ENCODE assay signal across 18 cellular contexts in genomic region chr16:86483-86952, GRCh38. TPM values are rescaled to one million over a fixed set of nuclear protein-coding genes. Genes with fewer than 3 reads are reported as not detected.
DNase-seq lines count a peak whose midpoint lies in the region; ATAC-seq, FAIRE-seq and TF ChIP-seq lines count a peak whose summit lies in the region.
"Had no signal": no experiment of that assay in that cellular context is flagged by ENCODE, and none has a peak within 500 bp of the region (broad histone marks: within the 10 kb centered on the region; RNA-seq: fewer than 3 reads in every experiment).

No MANE protein-coding gene starts in this region.

- no peak overlapping the region for H3K4me3 Mint-ChIP-seq in activated T-helper 17 cell treated with anti-CD3 and anti-CD28 coated beads, Interleukin-2, amount 50 U/mL, for 72 hours
- H3K4me3 Mint-ChIP-seq in activated T-helper 1 cell treated with anti-CD3 and anti-CD28 coated beads, Interleukin-12 subunit alpha, Interleukin-12 subunit beta, Interleukin-2, Interleukin-4 antibody, amounts not matched to agents 30 ng/mL and 10 ng/mL and 1 ng/mL, durations not matched to agents 14 hours and 24 hours and 36 hours: no peak overlapping the region
- H3K4me3 Mint-ChIP-seq: activated CD8-positive, alpha-beta memory T cell treated with anti-CD3 and anti-CD28 coated beads, Interleukin-2, amount 10 ng/mL, durations not matched to agents 7 days and 5 days had no signal

- peaks cover 52 to 81% (median 75%) of the 10 kb centered on the region in 10 experiments for H3K4me1 ChIP-seq in BLaER1 treated with 17β-estradiol and CSF1 and Interleukin-3, amounts not matched to agents 10 nM and 100 nM
- H3K4me1 ChIP-seq in HepG2 (ENCODE audit: insufficient read depth, low read length): no peaks in the 10 kb centered on the region

- POLR2A ChIA-PET in RWPE1 (lab: Yijun Ruan, JAX; ENCODE audit: low non-redundant PET): interaction anchor here (0.5 kb wide), 1 partner anchor 10 kb away, joined by 3 read pairs; no protein-coding TSS in a partner anchor
- POLR2A ChIA-PET in HepG2 (lab: Yijun Ruan, JAX): no interaction called here

- intact Hi-C loops in HepG2 (cut with micrococcal nuclease; ENCODE audit: unreplicated experiment): no loop called here
- intact Hi-C loops in activated T-helper 1 cell treated with anti-CD3 and anti-CD28 coated beads, Interleukin-12 subunit alpha, Interleukin-12 subunit beta, Interleukin-2, Interleukin-4 antibody, amounts not matched to agents 30 ng/mL and 10 ng/mL and 1 ng/mL, durations not matched to agents 14 hours and 24 hours and 36 hours (cut with micrococcal nuclease): no loop called here

- H3K9ac ChIP-seq in BLaER1 treated with 17β-estradiol and CSF1 and Interleukin-3, amounts not matched to agents 10 nM and 100 nM: peak overlapping the region; percentile 50 to 82 (median 75); a peak in 20 of 22 replicates
- no peak overlapping the region for H3K9ac ChIP-seq in HepG2 (ENCODE audit: insufficient read depth, low read depth, low read length)

- DNase-seq in RWPE1 (ENCODE audit: low spot score): no peak
- no peak for DNase-seq in HepG2 (ENCODE audit: low spot score)
- no peak for DNase-seq in activated T-helper 1 cell treated with anti-CD3 and anti-CD28 coated beads, Interleukin-12 subunit alpha, Interleukin-12 subunit beta, Interleukin-2, Interleukin-4 antibody, amounts not matched to agents 30 ng/mL and 10 ng/mL and 1 ng/mL, durations not matched to agents 14 hours and 24 hours and 36 hours (ENCODE audit: low spot score)
- DNase-seq: activated CD4-positive, CD25-positive, alpha-beta regulatory T cell treated with anti-CD3 and anti-CD28 coated beads, Interleukin-2, amount 50 U/mL, for 72 hours; activated CD8-positive, alpha-beta memory T cell treated with anti-CD3 and anti-CD28 coated beads, Interleukin-2, amount 10 ng/mL, durations not matched to agents 7 days and 5 days; dermis blood vessel endothelial cell; left lung; NCI-H1417; NCI-H2107; NCI-H526; retina; RPMI8226; stimulated activated CD4-positive, alpha-beta T cell treated with anti-CD3 and anti-CD28 coated beads, Interleukin-4, amount 100 ng/mL, for 4 hours had no signal

- peaks cover 61% of the 10 kb centered on the region for H3K36me3 Mint-ChIP-seq in activated T-helper 17 cell treated with anti-CD3 and anti-CD28 coated beads, Interleukin-2, amount 50 U/mL, for 72 hours (ENCODE audit: low read depth)
- peaks cover 17% of the 10 kb centered on the region for H3K36me3 Mint-ChIP-seq in activated T-helper 1 cell treated with anti-CD3 and anti-CD28 coated beads, Interleukin-12 subunit alpha, Interleukin-12 subunit beta, Interleukin-2, Interleukin-4 antibody, amounts not matched to agents 30 ng/mL and 10 ng/mL and 1 ng/mL, durations not matched to agents 14 hours and 24 hours and 36 hours (ENCODE audit: low read depth)

- no peak overlapping the region for H3K27ac Mint-ChIP-seq in activated T-helper 17 cell treated with anti-CD3 and anti-CD28 coated beads, Interleukin-2, amount 50 U/mL, for 72 hours
- H3K27ac Mint-ChIP-seq in activated T-helper 1 cell treated with anti-CD3 and anti-CD28 coated beads, Interleukin-12 subunit alpha, Interleukin-12 subunit beta, Interleukin-2, Interleukin-4 antibody, amounts not matched to agents 30 ng/mL and 10 ng/mL and 1 ng/mL, durations not matched to agents 14 hours and 24 hours and 36 hours: no peak overlapping the region

- peak overlapping the region in 2 of 10 experiments; percentile 24 to 50; a peak in 2 of 20 replicates for H3K4me3 ChIP-seq in BLaER1 treated with 17β-estradiol and CSF1 and Interleukin-3, amounts not matched to agents 10 nM and 100 nM
- H3K4me3 ChIP-seq in HepG2 (replicated peaks in 1 of 3; ENCODE audit: insufficient read depth in 1 of 3, low read depth in 2 of 3, low read length in 3 of 3): no peak overlapping the region
- H3K4me3 ChIP-seq: breast epithelium, left lung had no signal

- peaks cover 64 to 88% (median 75%) of the 10 kb centered on the region in 11 experiments for H3K36me3 ChIP-seq in BLaER1 treated with 17β-estradiol and CSF1 and Interleukin-3, amounts not matched to agents 10 nM and 100 nM
- peaks cover 18 to 29% of the 10 kb centered on the region in 2 experiments; a peak in 4 of 5 replicates for H3K36me3 ChIP-seq in HepG2 (replicated peaks in 1 of 2; ENCODE audit: control insufficient read depth in 1 of 2, insufficient read depth in 2 of 2, low read length in 2 of 2)
- H3K36me3 ChIP-seq: breast epithelium had no signal

- H3K79me2 ChIP-seq in HepG2 (ENCODE audit: insufficient read depth, low read length): no peaks in the 10 kb centered on the region

- ATAC-seq in HepG2 (no peak), esophagus mucosa (no peak)
- no peak for ATAC-seq in activated T-helper 17 cell treated with anti-CD3 and anti-CD28 coated beads, Interleukin-2, amount 50 U/mL, for 72 hours (replicated peaks)
- ATAC-seq: activated CD8-positive, alpha-beta memory T cell treated with anti-CD3 and anti-CD28 coated beads, Interleukin-2, amount 10 ng/mL, durations not matched to agents 7 days and 5 days; left lung had no signal

- peak overlapping the region; percentile 78 to 99 (median 93); a peak in 21 of 22 replicates for H3K4me2 ChIP-seq in BLaER1 treated with 17β-estradiol and CSF1 and Interleukin-3, amounts not matched to agents 10 nM and 100 nM
- H3K4me2 ChIP-seq in HepG2 (ENCODE audit: low read depth, low read length): no peak overlapping the region

- no TSS peak for BruUV-seq in HepG2 (replicated peaks; lab: Mats Ljungman, UMichigan)

- H3K27me3 ChIP-seq in BLaER1 treated with 17β-estradiol and CSF1 and Interleukin-3, amounts not matched to agents 10 nM and 100 nM: no peaks in the 10 kb centered on the region
- H3K27me3 ChIP-seq in HepG2 (ENCODE audit: control insufficient read depth in 1 of 2, insufficient read depth in 2 of 2, low read length in 2 of 2): no peaks in the 10 kb centered on the region
- H3K27me3 ChIP-seq: breast epithelium, left lung had no signal

- WGBS in HepG2 (ENCODE audit: low lambda C conversion rate): 98% methylated on average over 11 of the region's 23 CpGs

- no peak; a peak in 1 of 4 replicates for TF ChIP-seq POLR2A in HepG2 (IDR thresholded peaks at IDR 0.05; ENCODE audit: insufficient read depth in 1 of 2, low read depth in 2 of 2, low read length in 2 of 2)

- FAIRE-seq in HepG2 (lab: Jason Lieb, UNC): no peak

- no peak for TF ChIP-seq CTCF in RWPE1 (conservative IDR thresholded peaks at IDR 0.05; ENCODE audit: low read depth)
- TF ChIP-seq CTCF in HepG2 (CRISPR knock-in tag; IDR thresholded peaks at IDR 0.05): no peak

- no peak for TF ChIP-seq RAD21 in HepG2 (CRISPR knock-in tag; IDR thresholded peaks at IDR 0.05)

- H3K9me3 ChIP-seq in BLaER1 treated with 17β-estradiol and CSF1 and Interleukin-3, amounts not matched to agents 10 nM and 100 nM (replicated peaks in 1 of 11): no peaks in the 10 kb centered on the region
- H3K9me3 ChIP-seq in HepG2 (ENCODE audit: low read length): no peaks in the 10 kb centered on the region
- H3K9me3 ChIP-seq: breast epithelium, left lung had no signal

- H3K4me1 Mint-ChIP-seq in activated T-helper 17 cell treated with anti-CD3 and anti-CD28 coated beads, Interleukin-2, amount 50 U/mL, for 72 hours: peaks cover 13% of the 10 kb centered on the region
- H3K4me1 Mint-ChIP-seq in activated T-helper 1 cell treated with anti-CD3 and anti-CD28 coated beads, Interleukin-12 subunit alpha, Interleukin-12 subunit beta, Interleukin-2, Interleukin-4 antibody, amounts not matched to agents 30 ng/mL and 10 ng/mL and 1 ng/mL, durations not matched to agents 14 hours and 24 hours and 36 hours (ENCODE audit: low read depth): peaks cover 18% of the 10 kb centered on the region

- in situ Hi-C loops in HepG2 (cut with HindIII; ENCODE audit: extremely low pct_ligation_motif_present, low pct_unique_long_range_greater_than_20kb): no loop called here

- TF ChIP-seq EP300 in HepG2 (IDR thresholded peaks at IDR 0.05; ENCODE audit: low read depth in 2 of 2, low read length in 2 of 2) (no peak), HepG2 (CRISPR knock-in tag; IDR thresholded peaks at IDR 0.05; ENCODE audit: borderline replicate concordance) (no peak)

- no peak overlapping the region for H2AFZ ChIP-seq in HepG2 (ENCODE audit: low read length)

- no peaks in the 10 kb centered on the region for H3K27me3 Mint-ChIP-seq in activated T-helper 17 cell treated with anti-CD3 and anti-CD28 coated beads, Interleukin-2, amount 50 U/mL, for 72 hours
- no peaks in the 10 kb centered on the region for H3K27me3 Mint-ChIP-seq in activated T-helper 1 cell treated with anti-CD3 and anti-CD28 coated beads, Interleukin-12 subunit alpha, Interleukin-12 subunit beta, Interleukin-2, Interleukin-4 antibody, amounts not matched to agents 30 ng/mL and 10 ng/mL and 1 ng/mL, durations not matched to agents 14 hours and 24 hours and 36 hours (ENCODE audit: insufficient read depth)
- H3K27me3 Mint-ChIP-seq: activated CD8-positive, alpha-beta memory T cell treated with anti-CD3 and anti-CD28 coated beads, Interleukin-2, amount 10 ng/mL, durations not matched to agents 7 days and 5 days had no signal

- no peaks in the 10 kb centered on the region for H3K9me3 Mint-ChIP-seq in activated T-helper 17 cell treated with anti-CD3 and anti-CD28 coated beads, Interleukin-2, amount 50 U/mL, for 72 hours
- H3K9me3 Mint-ChIP-seq in activated T-helper 1 cell treated with anti-CD3 and anti-CD28 coated beads, Interleukin-12 subunit alpha, Interleukin-12 subunit beta, Interleukin-2, Interleukin-4 antibody, amounts not matched to agents 30 ng/mL and 10 ng/mL and 1 ng/mL, durations not matched to agents 14 hours and 24 hours and 36 hours: no peaks in the 10 kb centered on the region

- CTCF ChIA-PET in RWPE1 (lab: Yijun Ruan, JAX) (interaction anchor here (0.8 to 1.0 kb wide), 2 partner anchors 10 kb away, joined by 3 to 6 read pairs; no protein-coding TSS in a partner anchor), HepG2 (lab: Yijun Ruan, JAX; ENCODE audit: low intra/inter-chr PET ratio, low total read pairs) (no interaction called here)

- peaks cover 6 to 83% (median 35%) of the 10 kb centered on the region in 11 experiments; a peak in 16 of 22 replicates for H4K20me1 ChIP-seq in BLaER1 treated with 17β-estradiol and CSF1 and Interleukin-3, amounts not matched to agents 10 nM and 100 nM
- H4K20me1 ChIP-seq in HepG2 (ENCODE audit: insufficient read depth, low read length): no peaks in the 10 kb centered on the region

- H3K27ac ChIP-seq in BLaER1 treated with 17β-estradiol and CSF1 and Interleukin-3, amounts not matched to agents 10 nM and 100 nM: peak overlapping the region in 10 of 11 experiments; percentile 56 to 99 (median 88); a peak in 17 of 22 replicates
- H3K27ac ChIP-seq in RWPE1 (peak overlapping the region; percentile 89), HepG2 (ENCODE audit: extremely low read length, insufficient read depth, low read length) (no peak overlapping the region), temporal lobe (ENCODE audit: low read depth, low read length) (peak overlapping the region; percentile 38)

RNA-seq across cellular contexts. Expression of gene MPG, which starts 8.5 kb away (rescaled TPM):
- total RNA-seq in HepG2 (2016; rRNA removed; fragmentation: Illumina TruSeq; extraction: Trizol) (56.4 and 62.5 TPM in 2 replicates), temporal lobe (36.6 TPM), esophagus mucosa (46.5 TPM)
- 46.3 and 53.1 TPM in 2 replicates for total RNA-seq in HepG2 (2016; cell fraction: cytosol; rRNA removed; fragmentation: Illumina TruSeq; extraction: Trizol; ENCODE audit: low read depth)
- total RNA-seq in HepG2 (2016; cell fraction: insoluble cytoplasmic fraction; rRNA removed; fragmentation: Illumina TruSeq; extraction: Trizol): 55.9 and 64.7 TPM in 2 replicates
- total RNA-seq in HepG2 (2016; cell fraction: membrane; rRNA removed; fragmentation: Illumina TruSeq; extraction: Trizol): 57.4 and 76.0 TPM in 2 replicates
- total RNA-seq in HepG2 (2016; cell fraction: nucleus; rRNA removed; fragmentation: Illumina TruSeq; extraction: Trizol): 33.2 and 35.5 TPM in 2 replicates
- 59.1 and 74.2 TPM in 2 replicates for polyA plus RNA-seq in HepG2 (2011; rRNA removed)
- 62.1 and 108 TPM in 2 replicates for polyA plus RNA-seq in HepG2 (2011; cell fraction: cytosol; rRNA removed)
- 58.8 and 62.5 TPM in 2 replicates for polyA plus RNA-seq in HepG2 (2011; cell fraction: nucleus; rRNA removed)
- polyA plus RNA-seq in HepG2 (2012): 30.3 and 43.2 TPM in 2 replicates
- 53.6 and 59.3 TPM in 2 replicates for polyA plus RNA-seq in HepG2 (2016; cell fraction: cytosol; fragmentation: Illumina TruSeq; extraction: Trizol; ENCODE audit: low read depth)
- polyA plus RNA-seq in HepG2 (2016; cell fraction: insoluble cytoplasmic fraction; fragmentation: Illumina TruSeq; extraction: Trizol; ENCODE audit: low read depth): 53.6 and 58.3 TPM in 2 replicates
- 56.7 and 61.4 TPM in 2 replicates for polyA plus RNA-seq in HepG2 (2016; cell fraction: membrane; fragmentation: Illumina TruSeq; extraction: Trizol; ENCODE audit: low read depth)
- polyA plus RNA-seq in HepG2 (2016; cell fraction: nucleus; fragmentation: Illumina TruSeq; extraction: Trizol; ENCODE audit: insufficient read depth, low read depth): 53.3 and 60.6 TPM in 2 replicates
- 22.4 and 34.8 TPM in 2 replicates for polyA minus RNA-seq in HepG2 (2011; rRNA and poly(A)+ RNA removed; ENCODE audit: low replicate concordance)
- 27.0 and 35.2 TPM in 2 replicates for polyA minus RNA-seq in HepG2 (2011; cell fraction: cytosol; rRNA and poly(A)+ RNA removed)
- polyA minus RNA-seq in HepG2 (2011; cell fraction: nucleus; rRNA and poly(A)+ RNA removed): 5.8 and 10.3 TPM in 2 replicates
- 10 to 100 TPM; 45.6 to 51.9 TPM for total RNA-seq in activated T-helper 17 cell treated with anti-CD3 and anti-CD28 coated beads, Interleukin-2, amount 50 U/mL, for 72 hours
- total RNA-seq in activated T-helper 1 cell treated with anti-CD3 and anti-CD28 coated beads, Interleukin-12 subunit alpha, Interleukin-12 subunit beta, Interleukin-2, Interleukin-4 antibody, amounts not matched to agents 30 ng/mL and 10 ng/mL and 1 ng/mL, durations not matched to agents 14 hours and 24 hours and 36 hours: 73.9 and 77.5 TPM in 2 replicates

RNA-seq across cellular contexts. Expression of gene RHBDF1, which starts 14.1 kb away (rescaled TPM):
- total RNA-seq in HepG2 (2016; rRNA removed; fragmentation: Illumina TruSeq; extraction: Trizol): 1.8 and 5.4 TPM in 2 replicates
- 0.81 and 1.8 TPM in 2 replicates for total RNA-seq in HepG2 (2016; cell fraction: cytosol; rRNA removed; fragmentation: Illumina TruSeq; extraction: Trizol; ENCODE audit: low read depth)
- total RNA-seq in HepG2 (2016; cell fraction: insoluble cytoplasmic fraction; rRNA removed; fragmentation: Illumina TruSeq; extraction: Trizol): 1.4 and 5.9 TPM in 2 replicates
- 0.96 and 1.5 TPM in 2 replicates for total RNA-seq in HepG2 (2016; cell fraction: membrane; rRNA removed; fragmentation: Illumina TruSeq; extraction: Trizol)
- total RNA-seq in HepG2 (2016; cell fraction: nucleus; rRNA removed; fragmentation: Illumina TruSeq; extraction: Trizol): 6.4 and 8.4 TPM in 2 replicates
- 26.9 and 28.1 TPM in 2 replicates for polyA plus RNA-seq in HepG2 (2011; rRNA removed)
- 8.5 and 9.9 TPM in 2 replicates for polyA plus RNA-seq in HepG2 (2011; cell fraction: cytosol; rRNA removed)
- polyA plus RNA-seq in HepG2 (2011; cell fraction: nucleus; rRNA removed): 199 and 238 TPM in 2 replicates
- 4.3 and 9.2 TPM in 2 replicates for polyA plus RNA-seq in HepG2 (2012)
- polyA plus RNA-seq in HepG2 (2016; cell fraction: cytosol; fragmentation: Illumina TruSeq; extraction: Trizol; ENCODE audit: low read depth): 0.72 and 0.88 TPM in 2 replicates
- polyA plus RNA-seq in HepG2 (2016; cell fraction: insoluble cytoplasmic fraction; fragmentation: Illumina TruSeq; extraction: Trizol; ENCODE audit: low read depth): 1.7 and 2.1 TPM in 2 replicates
- polyA plus RNA-seq in HepG2 (2016; cell fraction: membrane; fragmentation: Illumina TruSeq; extraction: Trizol; ENCODE audit: low read depth): 1.1 and 1.3 TPM in 2 replicates
- polyA plus RNA-seq in HepG2 (2016; cell fraction: nucleus; fragmentation: Illumina TruSeq; extraction: Trizol; ENCODE audit: insufficient read depth, low read depth): 26.0 and 29.9 TPM in 2 replicates
- polyA minus RNA-seq in HepG2 (2011; rRNA and poly(A)+ RNA removed; ENCODE audit: low replicate concordance): 10.2 and 17.2 TPM in 2 replicates
- 4.0 and 4.5 TPM in 2 replicates for polyA minus RNA-seq in HepG2 (2011; cell fraction: cytosol; rRNA and poly(A)+ RNA removed)
- 18.3 and 18.5 TPM in 2 replicates for polyA minus RNA-seq in HepG2 (2011; cell fraction: nucleus; rRNA and poly(A)+ RNA removed)
- total RNA-seq in temporal lobe: 0.98 TPM
- total RNA-seq in activated T-helper 17 cell treated with anti-CD3 and anti-CD28 coated beads, Interleukin-2, amount 50 U/mL, for 72 hours: under 1 TPM in 1 of 2 donors, not detected in 1; 0.24 TPM
- 21.8 TPM for total RNA-seq in esophagus mucosa
- total RNA-seq in activated T-helper 1 cell treated with anti-CD3 and anti-CD28 coated beads, Interleukin-12 subunit alpha, Interleukin-12 subunit beta, Interleukin-2, Interleukin-4 antibody, amounts not matched to agents 30 ng/mL and 10 ng/mL and 1 ng/mL, durations not matched to agents 14 hours and 24 hours and 36 hours: 0.52 and 0.96 TPM in 2 replicates

RNA-seq across cellular contexts. Expression of gene SNRNP25, which starts 32.9 kb away (rescaled TPM):
- total RNA-seq in HepG2 (2016; rRNA removed; fragmentation: Illumina TruSeq; extraction: Trizol) (97.4 and 103 TPM in 2 replicates), temporal lobe (12.5 TPM), esophagus mucosa (18.8 TPM)
- 131 and 159 TPM in 2 replicates for total RNA-seq in HepG2 (2016; cell fraction: cytosol; rRNA removed; fragmentation: Illumina TruSeq; extraction: Trizol; ENCODE audit: low read depth)
- total RNA-seq in HepG2 (2016; cell fraction: insoluble cytoplasmic fraction; rRNA removed; fragmentation: Illumina TruSeq; extraction: Trizol): 98.3 and 99.2 TPM in 2 replicates
- total RNA-seq in HepG2 (2016; cell fraction: membrane; rRNA removed; fragmentation: Illumina TruSeq; extraction: Trizol): 209 and 211 TPM in 2 replicates
- 35.7 and 35.9 TPM in 2 replicates for total RNA-seq in HepG2 (2016; cell fraction: nucleus; rRNA removed; fragmentation: Illumina TruSeq; extraction: Trizol)
- 26.5 and 34.1 TPM in 2 replicates for polyA plus RNA-seq in HepG2 (2011; rRNA removed)
- 30.0 and 42.1 TPM in 2 replicates for polyA plus RNA-seq in HepG2 (2011; cell fraction: cytosol; rRNA removed)
- polyA plus RNA-seq in HepG2 (2011; cell fraction: nucleus; rRNA removed): 14.5 and 15.2 TPM in 2 replicates
- 20.6 and 26.4 TPM in 2 replicates for polyA plus RNA-seq in HepG2 (2012)
- 174 and 209 TPM in 2 replicates for polyA plus RNA-seq in HepG2 (2016; cell fraction: cytosol; fragmentation: Illumina TruSeq; extraction: Trizol; ENCODE audit: low read depth)
- 104 and 113 TPM in 2 replicates for polyA plus RNA-seq in HepG2 (2016; cell fraction: insoluble cytoplasmic fraction; fragmentation: Illumina TruSeq; extraction: Trizol; ENCODE audit: low read depth)
- 222 and 223 TPM in 2 replicates for polyA plus RNA-seq in HepG2 (2016; cell fraction: membrane; fragmentation: Illumina TruSeq; extraction: Trizol; ENCODE audit: low read depth)
- 66.9 and 75.9 TPM in 2 replicates for polyA plus RNA-seq in HepG2 (2016; cell fraction: nucleus; fragmentation: Illumina TruSeq; extraction: Trizol; ENCODE audit: insufficient read depth, low read depth)
- polyA minus RNA-seq in HepG2 (2011; rRNA and poly(A)+ RNA removed; ENCODE audit: low replicate concordance): 12.7 and 34.1 TPM in 2 replicates
- 4.7 and 7.8 TPM in 2 replicates for polyA minus RNA-seq in HepG2 (2011; cell fraction: cytosol; rRNA and poly(A)+ RNA removed)
- 7.2 and 9.5 TPM in 2 replicates for polyA minus RNA-seq in HepG2 (2011; cell fraction: nucleus; rRNA and poly(A)+ RNA removed)
- total RNA-seq in activated T-helper 17 cell treated with anti-CD3 and anti-CD28 coated beads, Interleukin-2, amount 50 U/mL, for 72 hours: 10 to 100 TPM; 34.4 to 60.3 TPM
- total RNA-seq in activated T-helper 1 cell treated with anti-CD3 and anti-CD28 coated beads, Interleukin-12 subunit alpha, Interleukin-12 subunit beta, Interleukin-2, Interleukin-4 antibody, amounts not matched to agents 30 ng/mL and 10 ng/mL and 1 ng/mL, durations not matched to agents 14 hours and 24 hours and 36 hours: 98.9 and 101 TPM in 2 replicates

RNA-seq across cellular contexts. Expression of gene POLR3K, which starts 33.1 kb away (rescaled TPM):
- total RNA-seq in HepG2 (2016; rRNA removed; fragmentation: Illumina TruSeq; extraction: Trizol) (18.8 and 22.4 TPM in 2 replicates), temporal lobe (2.5 TPM), esophagus mucosa (9.5 TPM)
- 10.0 and 10.3 TPM in 2 replicates for total RNA-seq in HepG2 (2016; cell fraction: cytosol; rRNA removed; fragmentation: Illumina TruSeq; extraction: Trizol; ENCODE audit: low read depth)
- total RNA-seq in HepG2 (2016; cell fraction: insoluble cytoplasmic fraction; rRNA removed; fragmentation: Illumina TruSeq; extraction: Trizol): 19.8 and 23.7 TPM in 2 replicates
- total RNA-seq in HepG2 (2016; cell fraction: membrane; rRNA removed; fragmentation: Illumina TruSeq; extraction: Trizol): 11.2 and 12.8 TPM in 2 replicates
- 8.8 and 11.3 TPM in 2 replicates for total RNA-seq in HepG2 (2016; cell fraction: nucleus; rRNA removed; fragmentation: Illumina TruSeq; extraction: Trizol)
- polyA plus RNA-seq in HepG2 (2011; rRNA removed): 14.8 TPM in 2 replicates
- 22.5 and 26.6 TPM in 2 replicates for polyA plus RNA-seq in HepG2 (2011; cell fraction: cytosol; rRNA removed)
- polyA plus RNA-seq in HepG2 (2011; cell fraction: nucleus; rRNA removed): 10.5 and 11.1 TPM in 2 replicates
- polyA plus RNA-seq in HepG2 (2012): 14.3 and 17.5 TPM in 2 replicates
- polyA plus RNA-seq in HepG2 (2016; cell fraction: cytosol; fragmentation: Illumina TruSeq; extraction: Trizol; ENCODE audit: low read depth): 9.1 and 9.8 TPM in 2 replicates
- polyA plus RNA-seq in HepG2 (2016; cell fraction: insoluble cytoplasmic fraction; fragmentation: Illumina TruSeq; extraction: Trizol; ENCODE audit: low read depth): 34.2 and 38.7 TPM in 2 replicates
- polyA plus RNA-seq in HepG2 (2016; cell fraction: membrane; fragmentation: Illumina TruSeq; extraction: Trizol; ENCODE audit: low read depth): 11.8 and 11.9 TPM in 2 replicates
- polyA plus RNA-seq in HepG2 (2016; cell fraction: nucleus; fragmentation: Illumina TruSeq; extraction: Trizol; ENCODE audit: insufficient read depth, low read depth): 18.2 and 22.9 TPM in 2 replicates
- polyA minus RNA-seq in HepG2 (2011; rRNA and poly(A)+ RNA removed; ENCODE audit: low replicate concordance): 15.9 and 48.0 TPM in 2 replicates
- 5.5 and 7.7 TPM in 2 replicates for polyA minus RNA-seq in HepG2 (2011; cell fraction: cytosol; rRNA and poly(A)+ RNA removed)
- polyA minus RNA-seq in HepG2 (2011; cell fraction: nucleus; rRNA and poly(A)+ RNA removed): 8.8 and 10.9 TPM in 2 replicates
- 10 to 100 TPM; 26.4 to 61.9 TPM for total RNA-seq in activated T-helper 17 cell treated with anti-CD3 and anti-CD28 coated beads, Interleukin-2, amount 50 U/mL, for 72 hours
- 90.6 and 91.3 TPM in 2 replicates for total RNA-seq in activated T-helper 1 cell treated with anti-CD3 and anti-CD28 coated beads, Interleukin-12 subunit alpha, Interleukin-12 subunit beta, Interleukin-2, Interleukin-4 antibody, amounts not matched to agents 30 ng/mL and 10 ng/mL and 1 ng/mL, durations not matched to agents 14 hours and 24 hours and 36 hours

RNA-seq across cellular contexts. Expression of gene NPRL3, which starts 52.0 kb away (rescaled TPM):
- total RNA-seq in HepG2 (2016; rRNA removed; fragmentation: Illumina TruSeq; extraction: Trizol) (5.2 and 6.5 TPM in 2 replicates), temporal lobe (11.1 TPM), esophagus mucosa (20.5 TPM)
- total RNA-seq in HepG2 (2016; cell fraction: cytosol; rRNA removed; fragmentation: Illumina TruSeq; extraction: Trizol; ENCODE audit: low read depth): 11.5 and 11.7 TPM in 2 replicates
- 5.9 and 6.4 TPM in 2 replicates for total RNA-seq in HepG2 (2016; cell fraction: insoluble cytoplasmic fraction; rRNA removed; fragmentation: Illumina TruSeq; extraction: Trizol)
- total RNA-seq in HepG2 (2016; cell fraction: membrane; rRNA removed; fragmentation: Illumina TruSeq; extraction: Trizol): 10.1 and 10.8 TPM in 2 replicates
- 8.0 and 8.3 TPM in 2 replicates for total RNA-seq in HepG2 (2016; cell fraction: nucleus; rRNA removed; fragmentation: Illumina TruSeq; extraction: Trizol)
- polyA plus RNA-seq in HepG2 (2011; rRNA removed): 7.9 and 9.9 TPM in 2 replicates
- 4.5 and 4.8 TPM in 2 replicates for polyA plus RNA-seq in HepG2 (2011; cell fraction: cytosol; rRNA removed)
- 39.7 and 53.9 TPM in 2 replicates for polyA plus RNA-seq in HepG2 (2011; cell fraction: nucleus; rRNA removed)
- polyA plus RNA-seq in HepG2 (2012): 19.3 and 29.5 TPM in 2 replicates
- polyA plus RNA-seq in HepG2 (2016; cell fraction: cytosol; fragmentation: Illumina TruSeq; extraction: Trizol; ENCODE audit: low read depth): 17.8 and 18.7 TPM in 2 replicates
- 16.6 and 24.0 TPM in 2 replicates for polyA plus RNA-seq in HepG2 (2016; cell fraction: insoluble cytoplasmic fraction; fragmentation: Illumina TruSeq; extraction: Trizol; ENCODE audit: low read depth)
- 26.9 and 32.5 TPM in 2 replicates for polyA plus RNA-seq in HepG2 (2016; cell fraction: membrane; fragmentation: Illumina TruSeq; extraction: Trizol; ENCODE audit: low read depth)
- polyA plus RNA-seq in HepG2 (2016; cell fraction: nucleus; fragmentation: Illumina TruSeq; extraction: Trizol; ENCODE audit: insufficient read depth, low read depth): 24.4 and 31.0 TPM in 2 replicates
- 25.9 and 39.1 TPM in 2 replicates for polyA minus RNA-seq in HepG2 (2011; rRNA and poly(A)+ RNA removed; ENCODE audit: low replicate concordance)
- 9.3 and 11.2 TPM in 2 replicates for polyA minus RNA-seq in HepG2 (2011; cell fraction: cytosol; rRNA and poly(A)+ RNA removed)
- 12.3 and 19.1 TPM in 2 replicates for polyA minus RNA-seq in HepG2 (2011; cell fraction: nucleus; rRNA and poly(A)+ RNA removed)
- 10 to 100 TPM; 33.7 to 48.3 TPM for total RNA-seq in activated T-helper 17 cell treated with anti-CD3 and anti-CD28 coated beads, Interleukin-2, amount 50 U/mL, for 72 hours
- total RNA-seq in activated T-helper 1 cell treated with anti-CD3 and anti-CD28 coated beads, Interleukin-12 subunit alpha, Interleukin-12 subunit beta, Interleukin-2, Interleukin-4 antibody, amounts not matched to agents 30 ng/mL and 10 ng/mL and 1 ng/mL, durations not matched to agents 14 hours and 24 hours and 36 hours: 51.5 and 51.8 TPM in 2 replicates
